In the genomic region with DNA sequence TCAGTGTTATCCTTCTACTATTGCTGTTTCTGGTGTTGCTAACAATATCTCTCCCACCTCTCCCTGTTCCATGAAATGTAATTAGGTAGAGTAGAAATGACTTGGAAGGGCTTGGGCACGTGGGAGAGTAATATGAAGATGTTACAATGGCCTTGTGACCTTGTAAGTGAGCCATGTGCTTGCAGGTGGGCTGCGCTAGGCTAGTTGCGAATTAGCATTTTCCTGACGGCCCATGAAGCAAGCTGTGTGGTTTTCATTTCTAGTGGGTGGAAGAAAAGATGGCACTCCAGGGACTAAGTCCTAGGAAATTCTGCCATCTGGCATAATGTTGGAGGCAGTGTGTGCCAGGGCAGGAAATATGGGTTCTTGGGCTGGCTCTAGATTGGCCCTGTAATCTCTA, we compare ENCODE assay signal across 1 cellular context.
TF ChIP-seq lines count a peak whose summit lies in the region.

No MANE protein-coding gene starts in this region.

TF ChIP-seq in GM23338, 12 proteins besides CTCF, POLR2A, EP300 and RAD21 (continued from another document):
- no peak for TF ChIP-seq REST (IDR thresholded peaks at IDR 0.05; ENCODE audit: unreplicated experiment)
- TF ChIP-seq EZH2 (IDR thresholded peaks at IDR 0.05; ENCODE audit: low read depth, unreplicated experiment) = no peak
- TF ChIP-seq, protein P1, sequence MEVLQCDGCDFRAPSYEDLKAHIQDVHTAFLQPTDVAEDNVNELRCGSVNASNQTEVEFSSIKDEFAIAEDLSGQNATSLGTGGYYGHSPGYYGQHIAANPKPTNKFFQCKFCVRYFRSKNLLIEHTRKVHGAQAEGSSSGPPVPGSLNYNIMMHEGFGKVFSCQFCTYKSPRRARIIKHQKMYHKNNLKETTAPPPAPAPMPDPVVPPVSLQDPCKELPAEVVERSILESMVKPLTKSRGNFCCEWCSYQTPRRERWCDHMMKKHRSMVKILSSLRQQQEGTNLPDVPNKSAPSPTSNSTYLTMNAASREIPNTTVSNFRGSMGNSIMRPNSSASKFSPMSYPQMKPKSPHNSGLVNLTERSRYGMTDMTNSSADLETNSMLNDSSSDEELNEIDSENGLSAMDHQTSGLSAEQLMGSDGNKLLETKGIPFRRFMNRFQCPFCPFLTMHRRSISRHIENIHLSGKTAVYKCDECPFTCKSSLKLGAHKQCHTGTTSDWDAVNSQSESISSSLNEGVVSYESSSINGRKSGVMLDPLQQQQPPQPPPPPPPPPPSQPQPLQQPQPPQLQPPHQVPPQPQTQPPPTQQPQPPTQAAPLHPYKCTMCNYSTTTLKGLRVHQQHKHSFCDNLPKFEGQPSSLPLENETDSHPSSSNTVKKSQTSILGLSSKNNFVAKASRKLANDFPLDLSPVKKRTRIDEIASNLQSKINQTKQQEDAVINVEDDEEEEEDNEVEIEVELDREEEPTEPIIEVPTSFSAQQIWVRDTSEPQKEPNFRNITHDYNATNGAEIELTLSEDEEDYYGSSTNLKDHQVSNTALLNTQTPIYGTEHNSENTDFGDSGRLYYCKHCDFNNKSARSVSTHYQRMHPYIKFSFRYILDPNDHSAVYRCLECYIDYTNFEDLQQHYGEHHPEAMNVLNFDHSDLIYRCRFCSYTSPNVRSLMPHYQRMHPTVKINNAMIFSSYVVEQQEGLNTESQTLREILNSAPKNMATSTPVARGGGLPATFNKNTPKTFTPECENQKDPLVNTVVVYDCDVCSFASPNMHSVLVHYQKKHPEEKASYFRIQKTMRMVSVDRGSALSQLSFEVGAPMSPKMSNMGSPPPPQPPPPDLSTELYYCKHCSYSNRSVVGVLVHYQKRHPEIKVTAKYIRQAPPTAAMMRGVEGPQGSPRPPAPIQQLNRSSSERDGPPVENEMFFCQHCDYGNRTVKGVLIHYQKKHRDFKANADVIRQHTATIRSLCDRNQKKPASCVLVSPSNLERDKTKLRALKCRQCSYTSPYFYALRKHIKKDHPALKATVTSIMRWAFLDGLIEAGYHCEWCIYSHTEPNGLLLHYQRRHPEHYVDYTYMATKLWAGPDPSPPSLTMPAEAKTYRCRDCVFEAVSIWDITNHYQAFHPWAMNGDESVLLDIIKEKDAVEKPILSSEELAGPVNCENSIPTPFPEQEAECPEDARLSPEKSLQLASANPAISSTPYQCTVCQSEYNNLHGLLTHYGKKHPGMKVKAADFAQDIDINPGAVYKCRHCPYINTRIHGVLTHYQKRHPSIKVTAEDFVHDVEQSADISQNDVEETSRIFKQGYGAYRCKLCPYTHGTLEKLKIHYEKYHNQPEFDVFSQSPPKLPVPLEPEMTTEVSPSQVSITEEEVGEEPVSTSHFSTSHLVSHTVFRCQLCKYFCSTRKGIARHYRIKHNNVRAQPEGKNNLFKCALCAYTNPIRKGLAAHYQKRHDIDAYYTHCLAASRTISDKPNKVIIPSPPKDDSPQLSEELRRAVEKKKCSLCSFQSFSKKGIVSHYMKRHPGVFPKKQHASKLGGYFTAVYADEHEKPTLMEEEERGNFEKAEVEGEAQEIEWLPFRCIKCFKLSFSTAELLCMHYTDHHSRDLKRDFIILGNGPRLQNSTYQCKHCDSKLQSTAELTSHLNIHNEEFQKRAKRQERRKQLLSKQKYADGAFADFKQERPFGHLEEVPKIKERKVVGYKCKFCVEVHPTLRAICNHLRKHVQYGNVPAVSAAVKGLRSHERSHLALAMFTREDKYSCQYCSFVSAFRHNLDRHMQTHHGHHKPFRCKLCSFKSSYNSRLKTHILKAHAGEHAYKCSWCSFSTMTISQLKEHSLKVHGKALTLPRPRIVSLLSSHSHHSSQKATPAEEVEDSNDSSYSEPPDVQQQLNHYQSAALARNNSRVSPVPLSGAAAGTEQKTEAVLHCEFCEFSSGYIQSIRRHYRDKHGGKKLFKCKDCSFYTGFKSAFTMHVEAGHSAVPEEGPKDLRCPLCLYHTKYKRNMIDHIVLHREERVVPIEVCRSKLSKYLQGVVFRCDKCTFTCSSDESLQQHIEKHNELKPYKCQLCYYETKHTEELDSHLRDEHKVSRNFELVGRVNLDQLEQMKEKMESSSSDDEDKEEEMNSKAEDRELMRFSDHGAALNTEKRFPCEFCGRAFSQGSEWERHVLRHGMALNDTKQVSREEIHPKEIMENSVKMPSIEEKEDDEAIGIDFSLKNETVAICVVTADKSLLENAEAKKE (CRISPR knock-in tag; IDR thresholded peaks at IDR 0.05) = no peak
- no peak for TF ChIP-seq NANOG (IDR thresholded peaks at IDR 0.05; ENCODE audit: borderline replicate concordance)
- TF ChIP-seq EZH2phosphoT487 (IDR thresholded peaks at IDR 0.05; ENCODE audit: unreplicated experiment) = no peak
- no peak for TF ChIP-seq ETS1 (IDR thresholded peaks at IDR 0.05)
